In the genomic region with DNA sequence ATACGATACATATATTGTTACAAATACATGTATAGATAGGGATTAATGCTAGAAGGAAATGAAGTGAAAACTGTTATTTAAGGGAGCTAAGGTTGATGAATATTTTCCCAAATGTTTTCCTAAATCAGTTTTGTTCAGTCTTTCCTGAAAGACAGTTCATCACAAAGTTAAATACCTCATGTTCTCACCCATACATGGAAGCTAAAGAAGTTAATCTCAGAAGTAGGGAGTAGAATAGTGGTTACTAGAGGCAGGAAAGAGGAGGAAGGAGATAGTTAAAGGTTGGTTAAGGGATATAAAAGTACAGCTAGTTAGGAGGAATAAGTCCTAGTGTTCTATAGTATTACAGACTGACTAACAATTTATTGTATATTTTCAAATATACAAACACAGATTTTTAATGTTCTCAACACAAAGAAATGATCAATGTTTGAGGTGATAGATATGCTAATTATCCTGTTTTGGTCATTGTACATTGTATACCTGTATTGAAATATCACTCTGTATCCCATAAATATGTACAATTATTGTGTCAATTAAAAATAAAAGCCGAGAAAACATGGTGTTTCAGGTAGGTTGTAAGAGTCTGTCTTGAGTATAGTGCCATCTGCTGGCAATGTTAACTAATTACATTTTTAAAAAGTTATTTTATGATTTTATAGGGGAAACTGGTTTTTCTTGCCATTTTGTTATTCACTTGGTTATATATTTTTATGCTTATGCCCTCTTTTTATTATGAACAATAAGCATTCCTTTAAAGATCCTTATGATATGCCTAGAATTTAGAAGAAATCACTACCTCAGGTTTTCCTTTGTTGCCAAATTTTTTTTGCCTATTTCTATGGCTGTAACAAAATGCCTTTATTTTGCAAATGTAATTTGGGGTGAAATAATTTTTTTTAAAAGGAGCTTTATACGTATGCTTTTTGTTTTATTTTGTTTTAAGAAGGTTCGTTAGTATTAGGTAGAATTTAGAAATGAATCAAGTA, we compare ENCODE assay signal across 8 cellular contexts. TPM values are rescaled to one million over a fixed set of nuclear protein-coding genes. Genes with fewer than 3 reads are reported as not detected.
A peak's percentile ranks its signal among the peaks of the same experiment; 100 is the strongest.
DNase-seq lines count a peak whose midpoint lies in the region; ATAC-seq and TF ChIP-seq lines count a peak whose summit lies in the region.

No MANE protein-coding gene starts in this region.

- no peak overlapping the region for H3K23ac ChIP-seq in neuronal stem cell (ENCODE audit: low read depth, low read length, poor library complexity)

- H3K4me3 Mint-ChIP-seq in activated CD4-positive, alpha-beta memory T cell treated with anti-CD3 and anti-CD28 coated beads for 36 hours: no peak overlapping the region

- H2BK12ac ChIP-seq in neuronal stem cell (ENCODE audit: low read length): no peak overlapping the region

- no peak overlapping the region for H2BK120ac ChIP-seq in neuronal stem cell (ENCODE audit: low read depth, low read length)

- CTCF ChIA-PET in activated CD4-positive, alpha-beta memory T cell treated with anti-CD3 and anti-CD28 coated beads for 36 hours (lab: Charles Lee): interaction anchor here (0.6 to 6.5 kb wide), 26 partner anchors 9 to 315 kb away, joined by 3 to 119 read pairs (median 4); partner anchors contain the start of gene ZDHHC17

- H3K27me3 ChIP-seq in breast epithelium (no peaks in the 10 kb centered on the region), right lobe of liver (no peaks in the 10 kb centered on the region), neuronal stem cell (ENCODE audit: control insufficient read depth in 3 of 3, insufficient read depth in 3 of 3, low read depth in 1 of 3, low read length in 3 of 3) (no peaks in the 10 kb centered on the region)

- H3K14ac ChIP-seq in neuronal stem cell (ENCODE audit: low read length): no peak overlapping the region

- H3K9me3 Mint-ChIP-seq in activated CD4-positive, alpha-beta memory T cell treated with anti-CD3 and anti-CD28 coated beads for 36 hours: peaks cover 7% of the 10 kb centered on the region

- no peak overlapping the region for H2BK5ac ChIP-seq in neuronal stem cell (ENCODE audit: low read length)

- H2BK15ac ChIP-seq in neuronal stem cell (ENCODE audit: low read length): no peak overlapping the region

- no peak overlapping the region for H3K18ac ChIP-seq in neuronal stem cell (ENCODE audit: low read length)

- TF ChIP-seq POLR2A in breast epithelium (IDR thresholded peaks at IDR 0.05) (no peak), right lobe of liver (IDR thresholded peaks at IDR 0.05) (no peak)

- H3K9me3 ChIP-seq in breast epithelium (no peaks in the 10 kb centered on the region), right lobe of liver (no peaks in the 10 kb centered on the region), neuronal stem cell (replicated peaks in 1 of 2; ENCODE audit: control insufficient read depth in 2 of 2, insufficient read depth in 1 of 2, low read depth in 1 of 2, low read length in 2 of 2) (peaks cover 0 to 17% of the 10 kb centered on the region in 2 donors)

- H3K4me3 ChIP-seq in breast epithelium: no peak overlapping the region
- no peak overlapping the region for H3K4me3 ChIP-seq in right lobe of liver
- no peak overlapping the region for H3K4me3 ChIP-seq in neuronal stem cell (ENCODE audit: low read length in 2 of 2)

- peaks cover 3% of the 10 kb centered on the region for H3K79me1 ChIP-seq in neuronal stem cell (ENCODE audit: low read depth, low read length)

- peaks cover under 1% of the 10 kb centered on the region for H3K36me3 Mint-ChIP-seq in activated CD4-positive, alpha-beta memory T cell treated with anti-CD3 and anti-CD28 coated beads for 36 hours

- ATAC-seq in right lobe of liver: peak; percentile 65 to 80 (median 68)

- no peak overlapping the region for H3K27ac Mint-ChIP-seq in activated CD4-positive, alpha-beta memory T cell treated with anti-CD3 and anti-CD28 coated beads for 36 hours

- POLR2A ChIA-PET in activated CD4-positive, alpha-beta memory T cell treated with anti-CD3 and anti-CD28 coated beads for 36 hours (lab: Charles Lee): no interaction called here

- intact Hi-C loops in breast epithelium (cut with DNase I; ENCODE audit: low total_unique reads): no loop called here
- intact Hi-C loops in right lobe of liver (cut with DNase I): no loop called here
- intact Hi-C loops in activated CD4-positive, alpha-beta memory T cell treated with anti-CD3 and anti-CD28 coated beads for 36 hours (cut with micrococcal nuclease): loop anchor here (1.0 to 10.0 kb wide), 5 partner anchors 26 to 224 kb away; partner anchors contain the start of gene ZDHHC17

- no peak overlapping the region for H3K27ac ChIP-seq in breast epithelium
- H3K27ac ChIP-seq in right lobe of liver: peak overlapping the region in 1 of 3 donors; percentile 1
- H3K27ac ChIP-seq in neuronal stem cell (replicated peaks; ENCODE audit: low read length): no peak overlapping the region

- TF ChIP-seq CTCF in breast epithelium (IDR thresholded peaks at IDR 0.05) (peak; percentile 51 to 71 (median 69)), right lobe of liver (IDR thresholded peaks at IDR 0.05) (peak; percentile 64 to 77 (median 69))

- WGBS in right lobe of liver (ENCODE audit: insufficient coverage, low coverage, low lambda C conversion rate, missing lambda C conversion rate): 43% methylated on average over 4 of the region's 4 CpGs
- WGBS in neuronal stem cell (ENCODE audit: extremely low coverage in 2 of 2, insufficient read length in 2 of 2, insufficient replicate concordance in 1 of 2), 2 donors: 100% methylated on average over 1 to 2 of the region's 4 CpGs

- H3K4me1 Mint-ChIP-seq in activated CD4-positive, alpha-beta memory T cell treated with anti-CD3 and anti-CD28 coated beads for 36 hours (ENCODE audit: low read depth): peaks cover 7% of the 10 kb centered on the region

- no peak overlapping the region for H2AK5ac ChIP-seq in neuronal stem cell (ENCODE audit: low read depth, low read length)

- no peak overlapping the region for H3K4me2 ChIP-seq in neuronal stem cell (ENCODE audit: insufficient read depth, low read length, poor library complexity, severe bottlenecking)

- H3K36me3 ChIP-seq in breast epithelium (no peaks in the 10 kb centered on the region), right lobe of liver (no peaks in the 10 kb centered on the region), neuronal stem cell (replicated peaks in 1 of 2; ENCODE audit: control insufficient read depth in 2 of 2, insufficient read depth in 2 of 2, low read length in 2 of 2) (no peaks in the 10 kb centered on the region)

- no peaks in the 10 kb centered on the region for H3K27me3 Mint-ChIP-seq in activated CD4-positive, alpha-beta memory T cell treated with anti-CD3 and anti-CD28 coated beads for 36 hours

- no peak overlapping the region for H3K4ac ChIP-seq in neuronal stem cell (ENCODE audit: low read length)

- no peak overlapping the region for H4K8ac ChIP-seq in neuronal stem cell (ENCODE audit: low read depth, low read length)

- DNase-seq in AML-193 (lab: John Stamatoyannopoulos, UW) (peak; percentile 33 to 56), GM19238 (ENCODE audit: insufficient read length, low spot score) (peak; percentile 10), NCI-H2171 treated with DMSO at 0.1 percent for 48 hours (lab: John Stamatoyannopoulos, UW) (peak; percentile 69), breast epithelium (ENCODE audit: low spot score in 2 of 2) (no peak), right lobe of liver (no peak), neuronal stem cell (ENCODE audit: low spot score) (no peak), GOT3 (lab: John Stamatoyannopoulos, UW) (no peak)
- no peak for DNase-seq in activated CD4-positive, alpha-beta memory T cell treated with anti-CD3 and anti-CD28 coated beads for 36 hours

- H2AFZ ChIP-seq in neuronal stem cell (ENCODE audit: low read length): no peak overlapping the region

- H4K91ac ChIP-seq in neuronal stem cell (ENCODE audit: low read depth, low read length, poor library complexity): no peak overlapping the region

- H3K4me1 ChIP-seq in breast epithelium (no peaks in the 10 kb centered on the region), right lobe of liver (peaks cover 0 to 9% (median 4%) of the 10 kb centered on the region in 4 donors), neuronal stem cell (ENCODE audit: control insufficient read depth in 2 of 2, insufficient read depth in 1 of 2, low read depth in 1 of 2, low read length in 2 of 2) (no peaks in the 10 kb centered on the region)

- no peak overlapping the region for H3K9ac ChIP-seq in neuronal stem cell (ENCODE audit: low read depth, low read length, poor library complexity)

RNA-seq across cellular contexts. Expression of gene ZDHHC17, which starts 26.9 kb away (rescaled TPM):
- total RNA-seq in breast epithelium (10 to 100 TPM; 51.8 to 86.1 (median 67.2) TPM), right lobe of liver (10 to 100 TPM in 3 of 6 experiments, 1 to 10 TPM in 3; 7.7 to 12.2 (median 9.5) TPM)
- 20.4 TPM for polyA plus RNA-seq in neuronal stem cell (2013, experiment 1 of 2)
- 22.8 TPM for polyA plus RNA-seq in neuronal stem cell (2013, experiment 2 of 2)
- total RNA-seq in activated CD4-positive, alpha-beta memory T cell treated with anti-CD3 and anti-CD28 coated beads for 36 hours: 10 to 100 TPM; 18.8 to 20.0 TPM

Comparison
In these comparisons a context has a peak if more than half of its experiments do, and no peak if none do; other contexts are left out.
1. DNase-seq: peak in AML-193 (2 of 2), GM19238 (single experiment) and NCI-H2171 treated with DMSO at 0.1 percent for 48 hours (single experiment); none in breast epithelium (0 of 2), right lobe of liver (0 of 3), neuronal stem cell (single experiment), activated CD4-positive, alpha-beta memory T cell treated with anti-CD3 and anti-CD28 coated beads for 36 hours (single experiment) and GOT3 (single experiment).